Comparison of ENCODE assay signal across 8 cellular contexts in the genomic region with DNA sequence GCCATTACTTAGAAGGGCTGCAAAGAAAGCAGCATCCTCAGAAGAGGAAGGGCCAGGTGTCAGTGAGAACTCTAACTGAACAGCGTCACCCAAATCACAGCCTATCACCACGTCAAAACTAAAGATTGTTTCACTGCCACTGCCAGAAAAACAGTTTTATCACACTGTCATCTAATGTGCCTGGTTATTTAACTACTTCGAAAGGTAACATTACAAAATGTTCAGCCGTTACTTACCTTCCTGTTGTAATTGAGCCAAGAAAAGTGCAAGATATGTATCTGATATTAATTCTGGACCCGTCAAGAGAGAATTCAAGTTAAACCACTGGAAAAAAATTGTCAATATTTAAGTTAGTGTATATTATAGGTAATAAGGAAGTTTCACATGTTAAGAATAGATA.
"Had no signal": no experiment of that assay in that cellular context is flagged by ENCODE, and none has a peak within 500 bp of the region (broad histone marks: within the 10 kb centered on the region; RNA-seq: fewer than 3 reads in every experiment).

No MANE protein-coding gene starts in this region.

- H3K4me1 Mint-ChIP-seq: GM23338, H9 had no signal

- H3K9me3 Mint-ChIP-seq: GM23338, H9 had no signal

- H3K4me3 ChIP-seq: GM23338, K562 had no signal

- H3K27ac Mint-ChIP-seq: GM23338, H9 had no signal

- H3K27ac ChIP-seq: HL-60 had no signal

- ATAC-seq: GM23338, HepG2, K562 had no signal

- H3K4me3 Mint-ChIP-seq: GM23338, H9 had no signal

- DNase-seq: H9, HCEC 1CT, IMR-90, KG1 had no signal
